Comparison of ENCODE assay signal across 12 cellular contexts in genomic region chr7:49023345-49024330, GRCh38.
"Had no signal": no experiment of that assay in that cellular context is flagged by ENCODE, and none has a peak within 500 bp of the region (broad histone marks: within the 10 kb centered on the region; RNA-seq: fewer than 3 reads in every experiment).

No MANE protein-coding gene starts in this region.

- H3K27me3 ChIP-seq: body of pancreas, right atrium auricular region had no signal

- H3K27ac Mint-ChIP-seq: activated naive CD4-positive, alpha-beta T cell treated with anti-CD3 and anti-CD28 coated beads, Interleukin-2, amount 50 U/mL, for 24 hours; dendritic cell treated with granulocyte-macrophage colony-stimulating factor and Interleukin-4, amounts not matched to agents 40 ng/mL and 50 ng/mL, for 4 days; T-helper 1 cell treated with Interleukin-12 subunit alpha and Interleukin-12 subunit beta and Interleukin-4 antibody, amounts not matched to agents 30 μg/mL and 1 μg/mL, for 36 hours had no signal

- H3K4me1 ChIP-seq: body of pancreas, right atrium auricular region had no signal

- H3K9me3 Mint-ChIP-seq: dendritic cell treated with granulocyte-macrophage colony-stimulating factor and Interleukin-4, amounts not matched to agents 40 ng/mL and 50 ng/mL, for 4 days; T-helper 1 cell treated with Interleukin-12 subunit alpha and Interleukin-12 subunit beta and Interleukin-4 antibody, amounts not matched to agents 30 μg/mL and 1 μg/mL, for 36 hours had no signal

- H3K4me3 Mint-ChIP-seq: activated naive CD4-positive, alpha-beta T cell treated with anti-CD3 and anti-CD28 coated beads, Interleukin-2, amount 50 U/mL, for 24 hours; central memory CD8-positive, alpha-beta T cell; dendritic cell treated with granulocyte-macrophage colony-stimulating factor and Interleukin-4, amounts not matched to agents 40 ng/mL and 50 ng/mL, for 4 days; T-helper 1 cell treated with Interleukin-12 subunit alpha and Interleukin-12 subunit beta and Interleukin-4 antibody, amounts not matched to agents 30 μg/mL and 1 μg/mL, for 36 hours had no signal

- DNase-seq: activated CD4-positive, alpha-beta T cell treated with anti-CD3 and anti-CD28 coated beads, Interleukin-2, amount 50 U/mL, for 1 hour; activated CD4-positive, CD25-positive, alpha-beta regulatory T cell; activated T-cell treated with anti-CD3 and anti-CD28 coated beads, Interleukin-2, amount 50 U/mL, for 1 hour; body of pancreas; foreskin fibroblast had no signal

- ATAC-seq: body of pancreas, esophagus mucosa had no signal

- H3K9me3 ChIP-seq: body of pancreas, right atrium auricular region had no signal

- H3K4me1 Mint-ChIP-seq: activated naive CD4-positive, alpha-beta T cell treated with anti-CD3 and anti-CD28 coated beads, Interleukin-2, amount 50 U/mL, for 24 hours; central memory CD8-positive, alpha-beta T cell had no signal

- H3K36me3 ChIP-seq: right atrium auricular region had no signal

- H3K27ac ChIP-seq: body of pancreas, right atrium auricular region, skin epidermis had no signal

- H3K27me3 Mint-ChIP-seq: activated naive CD4-positive, alpha-beta T cell treated with anti-CD3 and anti-CD28 coated beads, Interleukin-2, amount 50 U/mL, for 24 hours; central memory CD8-positive, alpha-beta T cell; dendritic cell treated with granulocyte-macrophage colony-stimulating factor and Interleukin-4, amounts not matched to agents 40 ng/mL and 50 ng/mL, for 4 days had no signal

- H3K4me3 ChIP-seq: body of pancreas, right atrium auricular region, skin epidermis had no signal

- H3K36me3 Mint-ChIP-seq: activated naive CD4-positive, alpha-beta T cell treated with anti-CD3 and anti-CD28 coated beads, Interleukin-2, amount 50 U/mL, for 24 hours had no signal
